Comparison of ENCODE assay signal across 24 cellular contexts in genomic region chr22:45343143-45343542, GRCh38. TPM values are rescaled to one million over a fixed set of nuclear protein-coding genes. Genes with fewer than 3 reads are reported as not detected.
"Had no signal": no experiment of that assay in that cellular context is flagged by ENCODE, and none has a peak within 500 bp of the region (broad histone marks: within the 10 kb centered on the region; RNA-seq: fewer than 3 reads in every experiment).

No MANE protein-coding gene starts in this region.

- H3K9me3 Mint-ChIP-seq: IgD-negative memory B cell had no signal

- H3K27me3 ChIP-seq: SJSA1 had no signal

- ATAC-seq: K562 had no signal

- H3K27me3 Mint-ChIP-seq: IgD-negative memory B cell had no signal

- H3K9me3 ChIP-seq: SJSA1, SK-N-SH had no signal

- H3K4me1 ChIP-seq: SJSA1 had no signal

- H3K4me3 Mint-ChIP-seq: IgD-negative memory B cell had no signal

- DNase-seq: Kasumi-1, MM.1S, NCI-H1092 treated with DMSO at 0.1 percent for 48 hours, NCI-H1436, NCI-H187, NCI-H2029, NCI-H2081 treated with DMSO at 0.1 percent for 48 hours, NCI-H2171, NCI-H226, NCI-H446, NCI-H510A, NCI-H524 treated with DMSO at 0.1 percent for 48 hours, NCI-H69, NCI-H774, Right ventricle myocardium superior, RPMI8226, SIG-M5, SK-N-SH had no signal

- H3K4me3 ChIP-seq: K562, SJSA1 had no signal

- H3K4me1 Mint-ChIP-seq: IgD-negative memory B cell had no signal

- H3K27ac ChIP-seq: KMS-11, SJSA1 had no signal

RNA-seq across cellular contexts. Expression of gene UPK3A, which starts 58.4 kb away (rescaled TPM):
- total RNA-seq: HT1080, K562, M059J, SJSA1 had no signal
- polyA plus RNA-seq: K562, SK-N-SH had no signal
